24 cellular contexts compared by ENCODE assay signal in the genomic region with DNA sequence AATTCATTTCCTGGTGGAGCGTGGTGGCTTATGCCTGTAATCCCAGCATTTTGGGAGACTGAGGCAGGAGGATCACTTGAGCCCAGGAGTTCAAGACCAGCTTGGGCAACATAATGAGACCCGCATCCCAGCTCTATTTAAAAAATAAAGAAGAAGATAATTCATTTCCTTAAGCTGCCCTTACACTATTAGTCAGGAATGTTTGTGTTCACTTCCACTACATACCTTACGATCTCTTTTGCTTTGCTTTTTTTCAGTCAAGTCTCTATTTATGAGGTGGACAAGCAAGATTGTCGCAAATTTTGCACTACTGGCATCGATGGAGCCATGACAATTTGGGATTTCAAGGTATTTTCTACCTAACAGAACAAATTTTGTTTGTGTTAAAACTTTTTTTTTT.
"Had no signal": no experiment of that assay in that cellular context is flagged by ENCODE, and none has a peak within 500 bp of the region (broad histone marks: within the 10 kb centered on the region; RNA-seq: fewer than 3 reads in every experiment).

No MANE protein-coding gene starts in this region.

- H3K9me3 ChIP-seq: ascending aorta, breast epithelium, left lung, neutrophil, pancreas, stomach, suprapubic skin, tibial nerve had no signal

- H3K27ac ChIP-seq: ascending aorta, breast epithelium, epithelial cell of prostate, foreskin keratinocyte, hepatocyte, left lung, neutrophil, pancreas, stomach, suprapubic skin, VCaP had no signal

- H2AFZ ChIP-seq: hepatocyte had no signal

- H3K36me3 ChIP-seq: breast epithelium had no signal

- H3K79me2 ChIP-seq: hepatocyte had no signal

- ATAC-seq: activated CD4-positive, CD25-positive, alpha-beta regulatory T cell treated with anti-CD3 and anti-CD28 coated beads, Interleukin-2, amount 50 U/mL, for 24 hours; activated CD8-positive, alpha-beta memory T cell treated with anti-CD3 and anti-CD28 coated beads, Interleukin-2, amount 10 ng/mL, durations not matched to agents 7 days and 5 days; activated CD8-positive, alpha-beta T cell treated with anti-CD3 and anti-CD28 coated beads for 36 hours; foreskin keratinocyte; left lung; right cardiac atrium; stimulated activated memory B cell treated with anti-CD40 and anti-IgM and Interleukin-4, amounts not matched to agents 10 μg/mL and 1 μg/mL and 100 μg/mL, for 72 hours; T-cell had no signal

- H3K4me3 ChIP-seq: ascending aorta, breast epithelium, hepatocyte, left lung, pancreas, skin epidermis, stomach, suprapubic skin, tibial nerve had no signal

- H3K4me1 ChIP-seq: ascending aorta, breast epithelium, left lung, pancreas, stomach had no signal

- DNase-seq: activated CD4-positive, alpha-beta T cell treated with anti-CD3 and anti-CD28 coated beads, Interleukin-2, amount 10 ng/mL, durations not matched to agents 7 days and 5 days; activated CD8-positive, alpha-beta memory T cell treated with anti-CD3 and anti-CD28 coated beads, Interleukin-2, amount 10 ng/mL, durations not matched to agents 7 days and 5 days; activated CD8-positive, alpha-beta T cell treated with anti-CD3 and anti-CD28 coated beads for 36 hours; activated gamma-delta T cell treated with Interleukin-2 at 50 U/mL for 16 hours; activated T-cell treated with anti-CD3 and anti-CD28 coated beads for 4 hours; immature natural killer cell; kidney glomerular epithelial cell; left lung; right cardiac atrium; stomach; T-cell had no signal

- H3K27me3 ChIP-seq: ascending aorta, breast epithelium, foreskin keratinocyte, hepatocyte, left lung, neutrophil, pancreas, stomach, suprapubic skin, tibial nerve had no signal

- H3K4me2 ChIP-seq: hepatocyte had no signal
